In the genomic region with DNA sequence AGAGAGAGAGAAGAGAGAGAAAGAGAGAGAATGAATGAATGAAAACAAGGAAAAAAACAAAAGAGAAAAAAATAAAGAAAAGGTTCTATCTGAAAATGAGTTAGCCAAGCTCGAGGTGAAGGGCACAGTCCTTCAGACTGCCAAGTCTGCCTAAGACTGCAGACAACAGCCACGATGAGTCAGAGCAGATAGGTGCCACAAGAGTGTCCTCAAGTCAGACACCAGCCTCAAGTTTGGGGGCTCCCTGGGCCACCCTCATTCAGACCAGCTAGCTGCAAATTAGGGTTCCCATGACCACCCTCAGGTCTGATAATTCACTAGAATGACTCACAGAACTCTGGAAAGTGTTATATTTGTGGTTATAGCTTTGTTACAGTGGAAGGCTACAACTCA, we compare ENCODE assay signal across 1 cellular context.
TF ChIP-seq lines count a peak whose summit lies in the region.

No MANE protein-coding gene starts in this region.

TF ChIP-seq in HepG2, 621 proteins besides CTCF, POLR2A, EP300 and RAD21:
- TF ChIP-seq, protein P1, sequence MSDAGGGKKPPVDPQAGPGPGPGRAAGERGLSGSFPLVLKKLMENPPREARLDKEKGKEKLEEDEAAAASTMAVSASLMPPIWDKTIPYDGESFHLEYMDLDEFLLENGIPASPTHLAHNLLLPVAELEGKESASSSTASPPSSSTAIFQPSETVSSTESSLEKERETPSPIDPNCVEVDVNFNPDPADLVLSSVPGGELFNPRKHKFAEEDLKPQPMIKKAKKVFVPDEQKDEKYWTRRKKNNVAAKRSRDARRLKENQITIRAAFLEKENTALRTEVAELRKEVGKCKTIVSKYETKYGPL (CRISPR knock-in tag; IDR thresholded peaks at IDR 0.05) = 0 out of 2 replicates have a peak, but pooled peaks have one; percentile 4
- TF ChIP-seq, protein P2, sequence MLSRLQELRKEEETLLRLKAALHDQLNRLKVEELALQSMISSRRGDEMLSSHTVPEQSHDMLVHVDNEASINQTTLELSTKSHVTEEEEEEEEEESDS (CRISPR knock-in tag; IDR thresholded peaks at IDR 0.05; ENCODE audit: borderline replicate concordance) = peak; percentile 12; the same call in 1 of the 2 replicates
- TF ChIP-seq, protein P3, sequence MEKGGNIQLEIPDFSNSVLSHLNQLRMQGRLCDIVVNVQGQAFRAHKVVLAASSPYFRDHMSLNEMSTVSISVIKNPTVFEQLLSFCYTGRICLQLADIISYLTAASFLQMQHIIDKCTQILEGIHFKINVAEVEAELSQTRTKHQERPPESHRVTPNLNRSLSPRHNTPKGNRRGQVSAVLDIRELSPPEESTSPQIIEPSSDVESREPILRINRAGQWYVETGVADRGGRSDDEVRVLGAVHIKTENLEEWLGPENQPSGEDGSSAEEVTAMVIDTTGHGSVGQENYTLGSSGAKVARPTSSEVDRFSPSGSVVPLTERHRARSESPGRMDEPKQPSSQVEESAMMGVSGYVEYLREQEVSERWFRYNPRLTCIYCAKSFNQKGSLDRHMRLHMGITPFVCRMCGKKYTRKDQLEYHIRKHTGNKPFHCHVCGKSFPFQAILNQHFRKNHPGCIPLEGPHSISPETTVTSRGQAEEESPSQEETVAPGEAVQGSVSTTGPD (CRISPR knock-in tag; IDR thresholded peaks at IDR 0.05) = 0 out of 2 replicates have a peak, but pooled peaks have one; percentile 37
- TF ChIP-seq MXD4 (CRISPR knock-in tag; IDR thresholded peaks at IDR 0.05) = no peak
- TF ChIP-seq, protein P4, sequence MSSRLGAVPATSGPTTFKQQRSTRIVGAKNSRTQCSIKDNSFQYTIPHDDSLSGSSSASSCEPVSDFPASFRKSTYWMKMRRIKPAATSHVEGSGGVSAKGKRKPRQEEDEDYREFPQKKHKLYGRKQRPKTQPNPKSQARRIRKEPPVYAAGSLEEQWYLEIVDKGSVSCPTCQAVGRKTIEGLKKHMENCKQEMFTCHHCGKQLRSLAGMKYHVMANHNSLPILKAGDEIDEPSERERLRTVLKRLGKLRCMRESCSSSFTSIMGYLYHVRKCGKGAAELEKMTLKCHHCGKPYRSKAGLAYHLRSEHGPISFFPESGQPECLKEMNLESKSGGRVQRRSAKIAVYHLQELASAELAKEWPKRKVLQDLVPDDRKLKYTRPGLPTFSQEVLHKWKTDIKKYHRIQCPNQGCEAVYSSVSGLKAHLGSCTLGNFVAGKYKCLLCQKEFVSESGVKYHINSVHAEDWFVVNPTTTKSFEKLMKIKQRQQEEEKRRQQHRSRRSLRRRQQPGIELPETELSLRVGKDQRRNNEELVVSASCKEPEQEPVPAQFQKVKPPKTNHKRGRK (CRISPR knock-in tag; IDR thresholded peaks at IDR 0.05) = peak; percentile 76; the same call in 1 of the 2 replicates
TF ChIP-seq in HepG2: peak in this region for 4.
